21 cellular contexts compared by ENCODE assay signal in genomic region chr13:77250968-77251367, GRCh38.
DNase-seq lines count a peak whose midpoint lies in the region; ATAC-seq, FAIRE-seq and TF ChIP-seq lines count a peak whose summit lies in the region.
"Had no signal": no experiment of that assay in that cellular context is flagged by ENCODE, and none has a peak within 500 bp of the region (broad histone marks: within the 10 kb centered on the region; RNA-seq: fewer than 3 reads in every experiment).

No MANE protein-coding gene starts in this region.

- peaks cover 7% of the 10 kb centered on the region for H3K9me3 Mint-ChIP-seq in glutamatergic neuron (ENCODE audit: unreplicated experiment)
- no peaks in the 10 kb centered on the region for H3K9me3 Mint-ChIP-seq in stimulated activated memory B cell treated with anti-CD40 and anti-IgM and Interleukin-4, amounts not matched to agents 10 μg/mL and 1 μg/mL and 100 μg/mL, for 72 hours
- H3K9me3 Mint-ChIP-seq: CD8-positive, alpha-beta T cell; GM23338; HFFc6 had no signal

- ATAC-seq in Right ventricle myocardium inferior = no peak
- no peak for ATAC-seq in stimulated activated memory B cell treated with anti-CD40 and anti-IgM and Interleukin-4, amounts not matched to agents 10 μg/mL and 1 μg/mL and 100 μg/mL, for 72 hours
- ATAC-seq: CD8-positive, alpha-beta T cell; GM12878; GM23338 had no signal

- H3K36me3 Mint-ChIP-seq in glutamatergic neuron (ENCODE audit: unreplicated experiment) = no peaks in the 10 kb centered on the region
- H3K36me3 Mint-ChIP-seq in stimulated activated memory B cell treated with anti-CD40 and anti-IgM and Interleukin-4, amounts not matched to agents 10 μg/mL and 1 μg/mL and 100 μg/mL, for 72 hours = peaks cover 65% of the 10 kb centered on the region

- FAIRE-seq in GM19239 (lab: Jason Lieb, UNC) = no peak
- FAIRE-seq: GM12878, H54 had no signal

- H3K27ac ChIP-seq in ascending aorta = no peak overlapping the region
- H3K27ac ChIP-seq: BLaER1, C4-2B had no signal

- H3K4me1 ChIP-seq in ascending aorta = no peaks in the 10 kb centered on the region
- H3K4me1 ChIP-seq: BLaER1, Caco-2, HAP-1 had no signal

- H3K36me3 ChIP-seq in ascending aorta = peaks cover under 1 to 6% of the 10 kb centered on the region in 2 donors

- no peak for TF ChIP-seq CTCF in glutamatergic neuron (IDR thresholded peaks at IDR 0.05; ENCODE audit: partially characterized antibody, unreplicated experiment)
- TF ChIP-seq CTCF in ascending aorta (IDR thresholded peaks at IDR 0.05) = no peak

- H3K4me1 Mint-ChIP-seq in glutamatergic neuron (ENCODE audit: low read depth, unreplicated experiment) = peaks cover 11% of the 10 kb centered on the region
- H3K4me1 Mint-ChIP-seq in stimulated activated memory B cell treated with anti-CD40 and anti-IgM and Interleukin-4, amounts not matched to agents 10 μg/mL and 1 μg/mL and 100 μg/mL, for 72 hours = peaks cover 25% of the 10 kb centered on the region
- H3K4me1 Mint-ChIP-seq: GM23338 had no signal

- H3K9me3 ChIP-seq in ascending aorta = no peaks in the 10 kb centered on the region
- H3K9me3 ChIP-seq: Caco-2, HAP-1 had no signal

- H3K27me3 ChIP-seq in ascending aorta = no peaks in the 10 kb centered on the region
- H3K27me3 ChIP-seq: BLaER1 had no signal

- DNase-seq in Right ventricle myocardium inferior (ENCODE audit: missing footprints) = peak; percentile 51
- DNase-seq in cardiac septum (ENCODE audit: low spot score) = no peak
- DNase-seq in RPMI7951 (ENCODE audit: low read depth) = peak; percentile 13
- DNase-seq in glutamatergic neuron = peak; percentile 22
- DNase-seq in stimulated activated naive CD4-positive, alpha-beta T cell treated with Interleukin-2 at 50 U/mL for 16 hours (lab: John Stamatoyannopoulos, UW) = no peak
- no peak for DNase-seq in ascending aorta (ENCODE audit: low spot score in 2 of 2)
- DNase-seq in GM19239 (ENCODE audit: insufficient read length, low spot score) = no peak
- DNase-seq: Caco-2; CD4-positive, CD25-positive, alpha-beta regulatory T cell; CD8-positive, alpha-beta T cell; DMS 273 treated with DMSO at 0.1 percent for 48 hours; DMS79; EL; HFFc6 had no signal

- intact Hi-C loops in Right ventricle myocardium inferior (cut with DNase I) = no loop called here
- intact Hi-C loops in cardiac septum (cut with DNase I) = no loop called here
- intact Hi-C loops in ascending aorta (cut with DNase I) = no loop called here

- H3K4me3 ChIP-seq in ascending aorta = no peak overlapping the region
- H3K4me3 ChIP-seq: BLaER1, GM12878, GM23338, HAP-1 had no signal

- H3K27ac Mint-ChIP-seq in glutamatergic neuron (ENCODE audit: unreplicated experiment) = peak overlapping the region; percentile 80
- H3K27ac Mint-ChIP-seq in stimulated activated memory B cell treated with anti-CD40 and anti-IgM and Interleukin-4, amounts not matched to agents 10 μg/mL and 1 μg/mL and 100 μg/mL, for 72 hours = peak overlapping the region; percentile 5
- H3K27ac Mint-ChIP-seq: HFFc6 had no signal

- peaks cover 2% of the 10 kb centered on the region for H3K27me3 Mint-ChIP-seq in glutamatergic neuron (ENCODE audit: unreplicated experiment)
- no peaks in the 10 kb centered on the region for H3K27me3 Mint-ChIP-seq in stimulated activated memory B cell treated with anti-CD40 and anti-IgM and Interleukin-4, amounts not matched to agents 10 μg/mL and 1 μg/mL and 100 μg/mL, for 72 hours
- H3K27me3 Mint-ChIP-seq: CD4-positive, CD25-positive, alpha-beta regulatory T cell had no signal

- no peak overlapping the region for H3K4me3 Mint-ChIP-seq in glutamatergic neuron (ENCODE audit: unreplicated experiment)
- H3K4me3 Mint-ChIP-seq in stimulated activated memory B cell treated with anti-CD40 and anti-IgM and Interleukin-4, amounts not matched to agents 10 μg/mL and 1 μg/mL and 100 μg/mL, for 72 hours = no peak overlapping the region
- H3K4me3 Mint-ChIP-seq: CD8-positive, alpha-beta T cell; GM23338; HFFc6 had no signal

Comparison
In these comparisons a context has a peak if more than half of its experiments do, and no peak if none do; other contexts are left out.
1. DNase-seq: peak in Right ventricle myocardium inferior (single experiment), RPMI7951 (single experiment) and glutamatergic neuron (single experiment); none in cardiac septum (single experiment), stimulated activated naive CD4-positive, alpha-beta T cell treated with Interleukin-2 at 50 U/mL for 16 hours (single experiment), ascending aorta (0 of 2) and GM19239 (single experiment).